ENCODE assay signal across 8 cellular contexts in the genomic region with DNA sequence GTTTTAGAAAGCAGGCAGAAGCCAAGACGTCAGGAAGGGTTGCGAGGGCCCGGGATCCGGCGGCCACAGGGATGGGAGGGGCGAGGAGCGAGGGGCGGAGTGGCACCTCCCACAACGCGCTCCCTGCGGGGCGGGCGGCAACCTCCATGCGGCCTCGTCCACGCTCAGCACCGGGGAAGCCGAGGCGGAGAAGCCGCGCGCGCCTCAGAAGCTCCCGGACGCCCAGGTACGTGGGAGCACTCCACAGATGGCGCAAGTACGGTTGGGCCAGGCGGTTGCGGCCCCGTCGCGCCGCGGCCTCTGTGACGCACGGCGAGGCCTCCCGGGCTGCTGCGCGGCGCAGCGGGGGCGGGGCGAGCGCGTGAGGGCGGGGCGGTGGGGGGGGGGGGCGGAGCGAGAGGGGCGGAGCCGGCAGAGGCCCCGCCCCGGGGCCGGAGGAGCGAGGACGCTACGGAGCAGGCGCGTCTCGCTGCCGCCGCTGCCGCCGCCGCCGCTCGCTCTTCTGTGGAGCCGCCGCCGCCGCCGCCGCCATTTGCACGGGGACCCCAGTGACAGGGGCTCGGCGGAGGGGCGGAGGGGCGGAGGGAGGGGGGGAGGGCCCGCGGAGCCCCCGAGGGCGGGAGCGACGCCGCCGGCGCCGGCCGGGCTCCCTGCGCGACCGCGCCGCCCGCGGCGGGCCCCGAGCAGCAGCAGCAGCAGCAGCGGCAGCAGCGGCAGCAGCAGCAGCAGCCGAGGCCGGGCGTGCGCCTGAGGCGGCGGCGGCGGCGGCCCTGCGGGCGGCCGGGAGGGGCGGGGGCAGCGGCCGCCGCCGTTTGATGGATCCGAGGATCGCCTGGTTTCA. TPM values are rescaled to one million over a fixed set of nuclear protein-coding genes. Genes with fewer than 3 reads are reported as not detected.
DNase-seq lines count a peak whose midpoint lies in the region; ATAC-seq and TF ChIP-seq lines count a peak whose summit lies in the region.

Gene TENT4B, plus strand, starts transcription at position 500 of the 841 bp plus-strand sequence. Its CDS starts 316 bp downstream, at position 816.

- H2AFZ ChIP-seq in ACC112 (ENCODE audit: low read length, unreplicated experiment): peak within 1 kb of the TSS; percentile 97

- DNase-seq in NCI-H2227 (lab: John Stamatoyannopoulos, UW; ENCODE audit: unreplicated experiment): peak; percentile 84
- peak; percentile 73 to 81 for DNase-seq in activated CD4-positive, alpha-beta T cell treated with anti-CD3 and anti-CD28 coated beads for 24 hours (ENCODE audit: low read depth in 2 of 2)
- peak; percentile 96 for DNase-seq in cerebellum (ENCODE audit: low spot score)
- peak; percentile 53 for DNase-seq in kidney glomerular epithelial cell (lab: John Stamatoyannopoulos, UW)
- DNase-seq in stimulated activated CD4-positive, alpha-beta T cell treated with anti-CD3 and anti-CD28 coated beads, Interleukin-15, amount 100 ng/mL, for 48 hours (ENCODE audit: low read depth in 2 of 2): peak; percentile 77 to 79

- no peaks in the 10 kb centered on the region for H3K27me3 ChIP-seq in ACC112 (ENCODE audit: insufficient read depth, low read length)

- peak; percentile 86 for TF ChIP-seq POLR2A in GM18526 (IDR thresholded peaks at IDR 0.05; ENCODE audit: extremely low read depth, insufficient read length)

- H3K27ac ChIP-seq in ACC112 (ENCODE audit: low read depth, low read length): peak within 1 kb of the TSS; percentile 81

- peak; percentile 67 for ATAC-seq in HG03060 (IDR thresholded peaks at IDR 0.05; ENCODE audit: low read depth, unreplicated experiment)

- no peaks in the 10 kb centered on the region for H3K36me3 ChIP-seq in ACC112 (ENCODE audit: insufficient read depth, low read length)

- peaks cover 13% of the 10 kb centered on the region for H3K4me1 ChIP-seq in ACC112 (ENCODE audit: control insufficient read depth, insufficient read depth, low read length, unreplicated experiment)

- H3K4me3 ChIP-seq in ACC112 (ENCODE audit: low read depth, low read length): peak within 1 kb of the TSS; percentile 95

- H3K79me2 ChIP-seq in ACC112 (ENCODE audit: control insufficient read depth, insufficient read depth, low read length, unreplicated experiment): peaks cover 44% of the 10 kb centered on the region

RNA-seq across cellular contexts. Expression of gene TENT4B, which starts in this region (rescaled TPM):
- total RNA-seq in cerebellum: 19.2 TPM

Comparison
In these comparisons a context has a peak if more than half of its experiments do, and no peak if none do; other contexts are left out.
1. Peak in every context shown above with its lines: DNase-seq, ATAC-seq, H3K4me3 ChIP-seq and H3K27ac ChIP-seq.